In genomic region chr12:52611080-52611468, GRCh38 we compare ENCODE assay signal across 1 cellular context.
TF ChIP-seq lines count a peak whose summit lies in the region.

No MANE protein-coding gene starts in this region.

TF ChIP-seq in GM23338, 12 proteins besides CTCF, POLR2A, EP300 and RAD21:
- TF ChIP-seq ZNF462 (CRISPR knock-in tag; IDR thresholded peaks at IDR 0.05) = no peak
- no peak for TF ChIP-seq STAT1 (IDR thresholded peaks at IDR 0.05; ENCODE audit: unreplicated experiment)
- TF ChIP-seq EZH2 (IDR thresholded peaks at IDR 0.05; ENCODE audit: low read depth, unreplicated experiment) = no peak
- TF ChIP-seq NANOG (IDR thresholded peaks at IDR 0.05; ENCODE audit: borderline replicate concordance) = no peak
- no peak for TF ChIP-seq ETS1 (IDR thresholded peaks at IDR 0.05)
- TF ChIP-seq ZNF114 (CRISPR knock-in tag; IDR thresholded peaks at IDR 0.05) = no peak
- TF ChIP-seq CREB1 (CRISPR knock-in tag; IDR thresholded peaks at IDR 0.05; ENCODE audit: low read depth) = no peak
- TF ChIP-seq POLR2AphosphoS5 (IDR thresholded peaks at IDR 0.05; ENCODE audit: low read depth) = no peak
- TF ChIP-seq ZNF331 (CRISPR knock-in tag; IDR thresholded peaks at IDR 0.05; ENCODE audit: low read depth) = no peak
